ENCODE assay signal across 23 cellular contexts in the genomic region with DNA sequence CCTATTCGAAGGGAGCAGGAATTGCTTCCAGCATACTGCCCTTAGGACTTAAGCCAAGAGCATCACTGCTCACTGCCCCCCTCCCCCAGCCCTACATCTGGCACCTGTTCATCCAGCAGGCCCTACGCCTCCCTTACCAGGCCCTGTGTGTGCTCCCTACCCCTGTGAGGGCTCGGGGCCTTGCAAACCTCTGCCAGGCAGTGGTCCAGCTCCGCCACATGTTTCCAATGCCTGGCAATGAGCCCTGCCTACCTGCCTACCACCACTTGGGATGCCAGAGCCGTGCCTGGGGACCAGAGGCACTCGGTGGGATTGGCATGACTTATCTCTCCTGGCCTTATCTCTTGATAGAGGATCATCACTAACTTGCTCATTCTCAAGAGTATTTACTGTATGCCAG.
"Had no signal": no experiment of that assay in that cellular context is flagged by ENCODE, and none has a peak within 500 bp of the region (broad histone marks: within the 10 kb centered on the region; RNA-seq: fewer than 3 reads in every experiment).

No MANE protein-coding gene starts in this region.

- H3K27ac Mint-ChIP-seq: T-cell had no signal

- H3K27ac ChIP-seq: HL-60, RWPE1 had no signal

- H3K9ac ChIP-seq: SK-N-SH had no signal

- FAIRE-seq: HTR-8/SVneo had no signal

- H3K4me3 Mint-ChIP-seq: T-cell had no signal

- DNase-seq: KBM-7; MV-4-11; NCI-H1048; NCI-H1436; NCI-H187; NCI-H2029; NCI-H2081 treated with DMSO at 0.1 percent for 48 hours; NCI-H2171; NCI-H226; NCI-H446; NCI-H510A; NCI-H524 treated with DMSO at 0.1 percent for 48 hours; NCI-H69; NCI-H774; NK-92 treated with Interleukin-12 subunit alpha and Interleukin-12 subunit beta, amount 100 ng/mL, for 24 hours; PC-3; SHP77; SK-N-SH; SW 1271; T-cell had no signal

- H3K9me3 ChIP-seq: SK-N-SH had no signal

- H3K4me2 ChIP-seq: SK-N-SH had no signal

- H3K27me3 Mint-ChIP-seq: T-cell had no signal

- H3K36me3 Mint-ChIP-seq: T-cell had no signal
